In the genomic region with DNA sequence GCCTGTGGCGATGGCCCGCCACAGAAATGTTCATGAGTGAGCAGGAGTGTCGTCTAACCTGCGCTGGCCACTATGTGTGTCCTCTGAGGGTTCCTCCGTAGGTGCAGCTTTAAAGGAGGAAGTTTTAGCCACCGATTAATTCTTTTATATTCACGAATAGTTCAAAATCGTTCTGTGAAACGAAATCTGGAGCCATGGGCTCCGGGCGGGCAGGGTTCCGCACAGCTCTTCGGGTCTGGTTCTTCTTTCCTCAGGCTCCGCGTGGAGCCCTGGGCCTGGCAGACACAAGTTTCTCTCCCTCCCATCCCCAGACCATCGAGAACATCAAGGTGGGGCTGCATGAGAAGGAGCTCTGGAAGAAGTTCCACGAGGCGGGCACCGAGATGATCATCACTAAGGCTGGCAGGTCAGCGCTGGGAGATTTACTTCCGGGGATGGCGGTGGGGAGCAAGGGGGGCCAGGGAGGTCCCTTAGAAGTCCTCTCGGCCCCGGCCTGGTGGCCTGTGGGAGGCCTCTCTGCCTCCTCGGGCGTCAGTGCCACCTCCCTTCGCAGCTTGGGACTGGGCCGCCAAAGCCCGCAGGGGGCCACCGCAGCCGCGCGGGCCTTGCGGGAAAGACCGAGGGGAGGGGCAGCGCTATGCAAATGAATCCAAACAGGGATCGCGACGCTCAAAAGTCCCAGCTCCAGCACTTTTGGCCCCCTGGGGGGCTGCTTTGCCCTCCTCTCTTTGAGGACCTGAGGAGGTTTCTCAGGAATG, we compare ENCODE assay signal across 13 cellular contexts. TPM values are rescaled to one million over a fixed set of nuclear protein-coding genes. Genes with fewer than 3 reads are reported as not detected.
DNase-seq lines count a peak whose midpoint lies in the region; ATAC-seq, FAIRE-seq and TF ChIP-seq lines count a peak whose summit lies in the region.
"Had no signal": no experiment of that assay in that cellular context is flagged by ENCODE, and none has a peak within 500 bp of the region (broad histone marks: within the 10 kb centered on the region; RNA-seq: fewer than 3 reads in every experiment).

No MANE protein-coding gene starts in this region.

- H3K4me1 Mint-ChIP-seq in activated naive CD4-positive, alpha-beta T cell treated with anti-CD3 and anti-CD28 coated beads, Interleukin-2, amount 50 U/mL, for 24 hours: peaks cover 53% of the 10 kb centered on the region

- BruUV-seq in GM12878 (replicated peaks; lab: Mats Ljungman, UMichigan): no TSS peak

- peaks cover 31 to 47% of the 10 kb centered on the region in 2 experiments for H3K27me3 ChIP-seq in GM12878 (replicated peaks in 1 of 2; ENCODE audit: control insufficient read depth in 2 of 2, insufficient read depth in 2 of 2, low read length in 1 of 2)
- peaks cover 40% of the 10 kb centered on the region for H3K27me3 ChIP-seq in thoracic aorta (replicated peaks; ENCODE audit: insufficient read depth)

- no peak for TF ChIP-seq POLR2A in GM12878 (IDR thresholded peaks at IDR 0.05; ENCODE audit: low read depth, low read length)
- no peak for TF ChIP-seq POLR2A in lower leg skin (IDR thresholded peaks at IDR 0.05)

- H3K9me3 ChIP-seq in GM12878 (replicated peaks; ENCODE audit: control insufficient read depth, insufficient read depth, low read length) (no peaks in the 10 kb centered on the region), thoracic aorta (no peaks in the 10 kb centered on the region)

- SMC1A ChIA-PET in GM12878 (lab: Charles Lee; ENCODE audit: uncharacterized antibody, unreplicated experiment): no interaction called here

- CTCF ChIA-PET in GM12878 (lab: Yijun Ruan, JAX): no interaction called here

- no peak for ATAC-seq in GM12878
- ATAC-seq in thoracic aorta (ENCODE audit: insufficient number of reproducible peaks, low FRiP score, low read depth): no peak
- no peak for ATAC-seq in HG03280 (IDR thresholded peaks at IDR 0.05; ENCODE audit: unreplicated experiment)

- FAIRE-seq in GM12878 (lab: Jason Lieb, UNC): no peak

- no peak overlapping the region for H3K4me3 ChIP-seq in GM12878
- no peak overlapping the region for H3K4me3 ChIP-seq in lower leg skin (ENCODE audit: low read depth, poor library complexity, severe bottlenecking)
- H3K4me3 ChIP-seq in thoracic aorta: peak overlapping the region; percentile 66

- H3K36me3 ChIP-seq in GM12878 (ENCODE audit: control insufficient read depth in 2 of 2, insufficient read depth in 2 of 2, low read length in 1 of 2) (no peaks in the 10 kb centered on the region), thoracic aorta (no peaks in the 10 kb centered on the region)

- no peaks in the 10 kb centered on the region for H4K20me1 ChIP-seq in GM12878 (ENCODE audit: control insufficient read depth, insufficient read depth)

- H3K79me2 ChIP-seq in GM12878 (ENCODE audit: control insufficient read depth, insufficient read depth, low read length): no peaks in the 10 kb centered on the region

- H3K4me1 ChIP-seq in GM12878 (ENCODE audit: control insufficient read depth, insufficient read depth, low read length) (no peaks in the 10 kb centered on the region), thoracic aorta (ENCODE audit: control insufficient read depth in 1 of 2, low read depth in 2 of 2) (peaks cover 4 to 18% of the 10 kb centered on the region in 2 donors)

- in situ Hi-C loops in GM12878 (cut with MboI): no loop called here

- peaks cover 57% of the 10 kb centered on the region for H3K27me3 Mint-ChIP-seq in activated naive CD4-positive, alpha-beta T cell treated with anti-CD3 and anti-CD28 coated beads, Interleukin-2, amount 50 U/mL, for 24 hours

- TF ChIP-seq EP300 in GM12878 (IDR thresholded peaks at IDR 0.05; ENCODE audit: borderline replicate concordance in 1 of 2, control insufficient read depth in 1 of 2, low read depth in 2 of 2, low read length in 2 of 2): no peak

- no peak overlapping the region for H3K27ac ChIP-seq in GM12878 (ENCODE audit: control insufficient read depth, insufficient read depth)
- no peak overlapping the region for H3K27ac ChIP-seq in thoracic aorta

- no peaks in the 10 kb centered on the region for H3K36me3 Mint-ChIP-seq in activated naive CD4-positive, alpha-beta T cell treated with anti-CD3 and anti-CD28 coated beads, Interleukin-2, amount 50 U/mL, for 24 hours

- intact Hi-C loops in GM12878 (cut with micrococcal nuclease; ENCODE audit: unreplicated experiment) (no loop called here), lower leg skin (cut with DNase I; ENCODE audit: low total_unique reads) (no loop called here)

- peak overlapping the region; percentile 63 for H3K4me3 Mint-ChIP-seq in activated naive CD4-positive, alpha-beta T cell treated with anti-CD3 and anti-CD28 coated beads, Interleukin-2, amount 50 U/mL, for 24 hours

- H3K27ac Mint-ChIP-seq in activated naive CD4-positive, alpha-beta T cell treated with anti-CD3 and anti-CD28 coated beads, Interleukin-2, amount 50 U/mL, for 24 hours: no peak overlapping the region

- no peak for TF ChIP-seq CTCF in GM12878 (IDR thresholded peaks at IDR 0.05 in 2 of 3, conservative IDR thresholded peaks at IDR 0.05 in 1 of 3; ENCODE audit: control insufficient read depth in 2 of 3, extremely low read depth in 1 of 3, insufficient read depth in 1 of 3, low read depth in 3 of 3, low read length in 3 of 3)
- no peak for TF ChIP-seq CTCF in lower leg skin (IDR thresholded peaks at IDR 0.05)
- TF ChIP-seq CTCF in thoracic aorta (IDR thresholded peaks at IDR 0.05): no peak

- H3K9me3 Mint-ChIP-seq in activated naive CD4-positive, alpha-beta T cell treated with anti-CD3 and anti-CD28 coated beads, Interleukin-2, amount 50 U/mL, for 24 hours: no peaks in the 10 kb centered on the region

- H2AFZ ChIP-seq in GM12878 (ENCODE audit: control insufficient read depth, low read depth, low read length): no peak overlapping the region

- RAD21 ChIA-PET in GM12878 (lab: Charles Lee; ENCODE audit: unreplicated experiment): no interaction called here

- TF ChIP-seq RAD21 in GM12878 (IDR thresholded peaks at IDR 0.05; ENCODE audit: insufficient read depth, low read depth, low read length): no peak

- no peak overlapping the region for H3K4me2 ChIP-seq in GM12878 (ENCODE audit: control insufficient read depth, insufficient read depth)

- no peak overlapping the region for H3K9ac ChIP-seq in GM12878 (ENCODE audit: control insufficient read depth, insufficient read depth, low read length)

- WGBS in GM12878 (ENCODE audit: insufficient coverage, insufficient replicate concordance, low lambda C conversion rate, missing lambda C conversion rate): 36% methylated on average over 39 of the region's 39 CpGs
- WGBS in lower leg skin, 2 donors: 34 to 37% methylated on average over 29 to 39 of the region's 39 CpGs

- POLR2A ChIA-PET in GM12878 (lab: Charles Lee): no interaction called here

- no peak for DNase-seq in activated naive CD4-positive, alpha-beta T cell (lab: John Stamatoyannopoulos, UW)
- DNase-seq in GM12878 (ENCODE audit: low read depth, low spot score) (no peak), lower leg skin (ENCODE audit: low spot score in 2 of 2) (peak; percentile 11 to 82), thoracic aorta (ENCODE audit: low spot score) (no peak), hippocampal formation (lab: John Stamatoyannopoulos, UW) (no peak), NCI-H1092 treated with DMSO at 0.1 percent for 48 hours (lab: John Stamatoyannopoulos, UW) (no peak)
- DNase-seq: AML-193, occipital lobe had no signal

TF ChIP-seq in GM12878, 131 proteins besides CTCF, POLR2A, EP300 and RAD21:
- 0 out of 2 replicates have a peak, but pooled peaks have one; percentile 25 for TF ChIP-seq NFXL1 (IDR thresholded peaks at IDR 0.05; ENCODE audit: borderline replicate concordance)
- TF ChIP-seq ETV6 (conservative IDR thresholded peaks at IDR 0.05 in 1 of 2, IDR thresholded peaks at IDR 0.05 in 1 of 2; ENCODE audit: borderline replicate concordance in 1 of 2, low read depth in 1 of 2): 0 out of 4 replicates have a peak, but pooled peaks of 1 of the 2 experiments have one; percentile 16
- no peak for TF ChIP-seq HCFC1 (IDR thresholded peaks at IDR 0.05; ENCODE audit: low read length)

RNA-seq across cellular contexts. Expression of gene TBX4, which starts 5.2 kb away (rescaled TPM):
- not detected in 2 replicates for total RNA-seq in GM12878 (2013; cell fraction: nucleolus; rRNA removed)
- total RNA-seq in GM12878 (2014; rRNA removed): not detected in 2 replicates
- total RNA-seq in GM12878 (2014; rRNA removed; fragmentation: Illumina TruSeq; extraction: Trizol): not detected in 2 replicates
- not detected in 2 replicates for total RNA-seq in GM12878 (2021)
- polyA plus RNA-seq in GM12878 (2011; ENCODE audit: low read depth): not detected
- not detected in 2 replicates for polyA plus RNA-seq in GM12878 (2011; rRNA removed)
- polyA plus RNA-seq in GM12878 (2011; cell fraction: cytosol; rRNA removed): 0.03 TPM in 1 of 2 replicates, not detected in the other
- 0.06 TPM in 1 of 2 replicates, not detected in the other for polyA plus RNA-seq in GM12878 (2011; cell fraction: nucleus; rRNA removed)
- polyA plus RNA-seq in GM12878 (2012): 0.07 TPM in 1 of 2 replicates, not detected in the other
- 0.01 TPM in 1 of 2 replicates, not detected in the other for polyA plus RNA-seq in GM12878 (2014; fragmentation: Illumina TruSeq; extraction: Trizol)
- not detected for polyA plus RNA-seq in GM12878 (2014; fragmentation: Nextera tagmentation; extraction: Ambion mirVana)
- polyA plus RNA-seq in GM12878 (2014; rRNA removed): not detected in 2 replicates
- not detected for polyA plus RNA-seq in GM12878 (2016; fragmentation: Nextera tagmentation; extraction: Ambion mirVana)
- 0.15 TPM in 1 of 2 replicates, not detected in the other for polyA minus RNA-seq in GM12878 (2011; rRNA and poly(A)+ RNA removed)
- not detected in 2 replicates for polyA minus RNA-seq in GM12878 (2011; cell fraction: cytosol; rRNA and poly(A)+ RNA removed)
- polyA minus RNA-seq in GM12878 (2011; cell fraction: nucleus; rRNA and poly(A)+ RNA removed): not detected in 2 replicates
- total RNA-seq in lower leg skin: under 1 TPM in 1 of 4 donors, not detected in 3; 0.53 TPM
- not detected for total RNA-seq in thoracic aorta
- total RNA-seq: glomerular endothelial cell, LHCN-M2, occipital lobe had no signal
- polyA plus RNA-seq: aorta had no signal

RNA-seq across cellular contexts. Expression of gene TBX2, which starts 57.8 kb away (rescaled TPM):
- total RNA-seq in GM12878 (2013; cell fraction: nucleolus; rRNA removed): not detected in 2 replicates
- total RNA-seq in GM12878 (2014; rRNA removed): not detected in 2 replicates
- not detected in 2 replicates for total RNA-seq in GM12878 (2014; rRNA removed; fragmentation: Illumina TruSeq; extraction: Trizol)
- 0.11 and 0.13 TPM in 2 replicates for total RNA-seq in GM12878 (2021)
- not detected for polyA plus RNA-seq in GM12878 (2011; ENCODE audit: low read depth)
- polyA plus RNA-seq in GM12878 (2011; rRNA removed): not detected in 2 replicates
- polyA plus RNA-seq in GM12878 (2011; cell fraction: cytosol; rRNA removed): not detected in 2 replicates
- not detected in 2 replicates for polyA plus RNA-seq in GM12878 (2011; cell fraction: nucleus; rRNA removed)
- not detected in 2 replicates for polyA plus RNA-seq in GM12878 (2012)
- not detected in 2 replicates for polyA plus RNA-seq in GM12878 (2014; fragmentation: Illumina TruSeq; extraction: Trizol)
- polyA plus RNA-seq in GM12878 (2014; fragmentation: Nextera tagmentation; extraction: Ambion mirVana): not detected
- polyA plus RNA-seq in GM12878 (2014; rRNA removed): not detected in 2 replicates
- not detected for polyA plus RNA-seq in GM12878 (2016; fragmentation: Nextera tagmentation; extraction: Ambion mirVana)
- not detected in 2 replicates for polyA minus RNA-seq in GM12878 (2011; rRNA and poly(A)+ RNA removed)
- polyA minus RNA-seq in GM12878 (2011; cell fraction: cytosol; rRNA and poly(A)+ RNA removed): not detected in 2 replicates
- polyA minus RNA-seq in GM12878 (2011; cell fraction: nucleus; rRNA and poly(A)+ RNA removed): not detected in 2 replicates
- total RNA-seq in lower leg skin: 1 to 10 TPM in 3 of 4 donors, under 1 TPM in 1; 0.25 to 9.1 (median 5.7) TPM
- total RNA-seq in thoracic aorta: 10 to 100 TPM; 35.2 to 49.5 TPM

Comparison
In these comparisons a context has a peak if more than half of its experiments do, and no peak if none do; other contexts are left out.
1. DNase-seq: peak in lower leg skin (2 of 2); none in activated naive CD4-positive, alpha-beta T cell (0 of 4), GM12878 (single experiment), thoracic aorta (single experiment), hippocampal formation (0 of 2) and NCI-H1092 treated with DMSO at 0.1 percent for 48 hours (single experiment).